ENCODE assay signal across 24 cellular contexts in genomic region chr2:145649061-145649460, GRCh38.
"Had no signal": no experiment of that assay in that cellular context is flagged by ENCODE, and none has a peak within 500 bp of the region (broad histone marks: within the 10 kb centered on the region; RNA-seq: fewer than 3 reads in every experiment).

No MANE protein-coding gene starts in this region.

- H3K9me3 ChIP-seq: colonic mucosa, esophagus muscularis mucosa, gastroesophageal sphincter, heart left ventricle, left lung, lower lobe of right lung, mucosa of descending colon had no signal

- H3K4me1 ChIP-seq: colonic mucosa, esophagus muscularis mucosa, foreskin keratinocyte, gastroesophageal sphincter, left lung, lower lobe of right lung had no signal

- H3K4me2 ChIP-seq: hepatocyte had no signal

- DNase-seq: colonic mucosa; cortex of kidney; effector CD8-positive, alpha-beta T cell; effector memory CD8-positive, alpha-beta T cell; endodermal cell; foreskin keratinocyte; heart left ventricle; hypothalamus; immature natural killer cell; left cardiac atrium; left lung; left ventricle myocardium superior; lower lobe of right lung; mesenchymal stem cell; mucosa of descending colon; naive B cell; naive thymus-derived CD8-positive, alpha-beta T cell had no signal

- ATAC-seq: effector memory CD8-positive, alpha-beta T cell; foreskin keratinocyte; gastroesophageal sphincter; heart left ventricle; left cardiac atrium; left lung; left ventricle myocardium superior; lower lobe of right lung; mucosa of descending colon; naive thymus-derived CD8-positive, alpha-beta T cell had no signal

- H2AFZ ChIP-seq: hepatocyte had no signal

- H3K4me3 ChIP-seq: colonic mucosa, esophagus muscularis mucosa, gastroesophageal sphincter, heart left ventricle, hepatocyte, left lung, lower lobe of right lung, mucosa of descending colon had no signal

- FAIRE-seq: endometrium, frontal cortex, islet of Langerhans, keratinocyte had no signal

- H3K27me3 ChIP-seq: colonic mucosa, esophagus muscularis mucosa, foreskin keratinocyte, gastroesophageal sphincter, heart left ventricle, hepatocyte, left lung had no signal

- H3K36me3 ChIP-seq: colonic mucosa, esophagus muscularis mucosa, gastroesophageal sphincter, heart left ventricle, left lung, lower lobe of right lung had no signal

- H3K27ac ChIP-seq: colonic mucosa, esophagus muscularis mucosa, foreskin keratinocyte, gastroesophageal sphincter, heart left ventricle, hepatocyte, left lung, lower lobe of right lung had no signal

- H3K79me2 ChIP-seq: hepatocyte had no signal
